ENCODE assay signal across 24 cellular contexts in genomic region chr12:80624986-80625530, GRCh38.
"Had no signal": no experiment of that assay in that cellular context is flagged by ENCODE, and none has a peak within 500 bp of the region (broad histone marks: within the 10 kb centered on the region; RNA-seq: fewer than 3 reads in every experiment).

No MANE protein-coding gene starts in this region.

- DNase-seq: activated CD8-positive, alpha-beta memory T cell treated with anti-CD3 and anti-CD28 coated beads, Interleukin-2, amount 50 U/mL, for 48 hours; activated naive CD4-positive, alpha-beta T cell; activated T-cell treated with anti-CD3 and anti-CD28 coated beads, Interleukin-2, amount 50 U/mL, for 4 hours; amniotic stem cell; colonic mucosa; endodermal cell; esophagus squamous epithelium; immature natural killer cell; kidney glomerular epithelial cell; left lung; naive thymus-derived CD4-positive, alpha-beta T cell; occipital lobe; posterior cingulate gyrus; stimulated activated CD4-positive, alpha-beta T cell treated with anti-CD3 and anti-CD28 coated beads, Interleukin-4, amount 100 ng/mL, for 4 hours; stimulated activated naive CD8-positive, alpha-beta T cell treated with anti-CD3 and anti-CD28 coated beads, Interleukin-15, Interleukin-2, amounts not matched to agents 100 U/mL and 50 U/mL, for 24 hours; T1000; upper lobe of right lung had no signal

- H3K9me3 ChIP-seq: colonic mucosa, esophagus squamous epithelium, left lung, upper lobe of right lung had no signal

- ATAC-seq: activated T-cell treated with anti-CD3 and anti-CD28 coated beads, Interleukin-2, amount 50 U/mL, for 4 hours; left lung; naive thymus-derived CD4-positive, alpha-beta T cell; sciatic nerve; stimulated activated naive CD8-positive, alpha-beta T cell treated with anti-CD3 and anti-CD28 coated beads, Interleukin-15, Interleukin-2, amounts not matched to agents 100 U/mL and 50 U/mL, for 24 hours; upper lobe of right lung; WTC11 had no signal

- H3K27ac ChIP-seq: colonic mucosa, left lung, upper lobe of right lung had no signal

- H3K4me1 Mint-ChIP-seq: immature natural killer cell; naive thymus-derived CD4-positive, alpha-beta T cell; neural crest cell had no signal

- H3K4me3 ChIP-seq: colonic mucosa, esophagus squamous epithelium, left lung, lung, upper lobe of right lung had no signal

- H3K9me3 Mint-ChIP-seq: activated T-cell treated with anti-CD3 and anti-CD28 coated beads, Interleukin-2, amount 50 U/mL, for 4 hours; activated T-helper 2 cell treated with anti-CD3 and anti-CD28 coated beads, Interferon-gamma antibody, Interleukin-2, Interleukin-4, amounts not matched to agents 10 μg/mL and 5 μg/mL and 100 μg/mL, durations not matched to agents 14 hours and 24 hours and 36 hours; endodermal cell; neural crest cell; T-helper 1 cell treated with Interleukin-12 subunit alpha and Interleukin-12 subunit beta and Interleukin-4 antibody, amounts not matched to agents 30 μg/mL and 1 μg/mL, for 36 hours; WTC11 had no signal

- H3K27ac Mint-ChIP-seq: activated naive CD8-positive, alpha-beta T cell; activated T-helper 2 cell treated with anti-CD3 and anti-CD28 coated beads, Interferon-gamma antibody, Interleukin-2, Interleukin-4, amounts not matched to agents 10 μg/mL and 5 μg/mL and 100 μg/mL, durations not matched to agents 14 hours and 24 hours and 36 hours; endodermal cell; immature natural killer cell; naive thymus-derived CD4-positive, alpha-beta T cell; T-helper 1 cell treated with Interleukin-12 subunit alpha and Interleukin-12 subunit beta and Interleukin-4 antibody, amounts not matched to agents 30 μg/mL and 1 μg/mL, for 36 hours; WTC11 had no signal

- H3K27me3 ChIP-seq: colonic mucosa, esophagus squamous epithelium, left lung, upper lobe of right lung had no signal

- H3K36me3 ChIP-seq: colonic mucosa, esophagus squamous epithelium, left lung, upper lobe of right lung had no signal

- H3K4me3 Mint-ChIP-seq: activated naive CD8-positive, alpha-beta T cell; activated T-cell treated with anti-CD3 and anti-CD28 coated beads, Interleukin-2, amount 50 U/mL, for 4 hours; endodermal cell; immature natural killer cell; naive thymus-derived CD4-positive, alpha-beta T cell; neural crest cell; T-helper 1 cell treated with Interleukin-12 subunit alpha and Interleukin-12 subunit beta and Interleukin-4 antibody, amounts not matched to agents 30 μg/mL and 1 μg/mL, for 36 hours; WTC11 had no signal

- H3K4me1 ChIP-seq: colonic mucosa, esophagus squamous epithelium, left lung, upper lobe of right lung had no signal

- H3K36me3 Mint-ChIP-seq: activated naive CD8-positive, alpha-beta T cell; immature natural killer cell; naive thymus-derived CD4-positive, alpha-beta T cell; WTC11 had no signal

- H3K27me3 Mint-ChIP-seq: activated naive CD8-positive, alpha-beta T cell; naive thymus-derived CD4-positive, alpha-beta T cell had no signal
